Comparison of ENCODE assay signal across 33 cellular contexts in the genomic region with DNA sequence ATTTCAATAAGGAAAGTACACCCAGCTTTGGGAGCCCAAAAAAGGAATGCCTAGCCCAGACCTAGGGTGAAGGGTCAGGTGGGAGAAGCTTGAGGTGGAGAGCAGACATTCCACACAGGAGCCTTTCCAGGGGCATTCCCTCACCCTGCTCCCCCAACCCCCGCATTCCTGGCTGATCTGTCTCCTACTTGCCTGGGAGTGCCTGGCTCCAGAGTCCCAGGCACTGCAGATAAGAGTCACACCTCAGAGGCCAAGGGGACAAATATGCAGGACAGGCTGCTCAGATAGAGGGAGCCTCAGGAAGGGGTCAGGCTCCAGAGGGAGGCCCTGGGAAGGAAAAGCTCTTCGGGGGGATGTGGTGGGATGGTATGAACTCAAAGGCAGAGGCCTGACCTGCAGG. TPM values are rescaled to one million over a fixed set of nuclear protein-coding genes. Genes with fewer than 3 reads are reported as not detected.
DNase-seq lines count a peak whose midpoint lies in the region; ATAC-seq, FAIRE-seq and TF ChIP-seq lines count a peak whose summit lies in the region.
"Had no signal": no experiment of that assay in that cellular context is flagged by ENCODE, and none has a peak within 500 bp of the region (broad histone marks: within the 10 kb centered on the region; RNA-seq: fewer than 3 reads in every experiment).

No MANE protein-coding gene starts in this region.

- H2BK120ac ChIP-seq in mesendoderm (ENCODE audit: low read depth, low read length) = no peak overlapping the region

- POLR2A ChIA-PET in HepG2 (lab: Yijun Ruan, JAX) = no interaction called here

- H2AFZ ChIP-seq in HepG2 (ENCODE audit: low read length) = no peak overlapping the region
- H2AFZ ChIP-seq: neural progenitor cell, parathyroid adenoma had no signal

- FAIRE-seq in HepG2 (lab: Jason Lieb, UNC) = no peak
- FAIRE-seq: GM12892, K562, RCC 7860 had no signal

- CTCF ChIA-PET in HepG2 (lab: Yijun Ruan, JAX; ENCODE audit: low intra/inter-chr PET ratio, low total read pairs) = no interaction called here

- 43% methylated on average over 2 of the region's 2 CpGs for WGBS in HepG2 (ENCODE audit: low lambda C conversion rate)
- WGBS in right lobe of liver (ENCODE audit: insufficient coverage, low coverage, low lambda C conversion rate, missing lambda C conversion rate) = 38% methylated on average over 1 of the region's 2 CpGs
- WGBS in heart right ventricle, 2 donors = 13 to 29% methylated on average over 2 of the region's 2 CpGs
- WGBS in mesendoderm (ENCODE audit: extremely low coverage, insufficient coverage, low lambda C conversion rate) = no CpG with 5 or more reads among the region's 2 CpGs

- H3K9ac ChIP-seq in HepG2 (ENCODE audit: insufficient read depth, low read depth, low read length) (no peak overlapping the region), mesendoderm (ENCODE audit: low read length) (no peak overlapping the region)
- H3K9ac ChIP-seq: neural progenitor cell, parathyroid adenoma had no signal

- H2BK15ac ChIP-seq in mesendoderm (replicated peaks; ENCODE audit: low read depth) = no peak overlapping the region

- TF ChIP-seq EP300 in HepG2 (IDR thresholded peaks at IDR 0.05; ENCODE audit: low read depth in 2 of 2, low read length in 2 of 2) (no peak), HepG2 (CRISPR knock-in tag; IDR thresholded peaks at IDR 0.05; ENCODE audit: borderline replicate concordance) (no peak)

- no peak overlapping the region for H3K4ac ChIP-seq in mesendoderm (ENCODE audit: low read depth, low read length)

- intact Hi-C loops in HepG2 (cut with micrococcal nuclease; ENCODE audit: unreplicated experiment) = no loop called here
- intact Hi-C loops in right lobe of liver (cut with DNase I) = no loop called here
- intact Hi-C loops in heart right ventricle (cut with DNase I) = loop anchor here in 1 of 10 donors (10.0 kb wide), 1 partner anchor 125 kb away; no protein-coding TSS in a partner anchor
- intact Hi-C loops in breast epithelium (cut with DNase I; ENCODE audit: low total_unique reads) = no loop called here

- H3K36me3 ChIP-seq in HepG2 (replicated peaks in 1 of 2; ENCODE audit: control insufficient read depth in 1 of 2, insufficient read depth in 2 of 2, low read length in 2 of 2) = no peaks in the 10 kb centered on the region
- no peaks in the 10 kb centered on the region for H3K36me3 ChIP-seq in right lobe of liver
- H3K36me3 ChIP-seq in heart right ventricle = no peaks in the 10 kb centered on the region
- H3K36me3 ChIP-seq in mesendoderm (ENCODE audit: control insufficient read depth, insufficient read depth, low read length) = no peaks in the 10 kb centered on the region
- no peaks in the 10 kb centered on the region for H3K36me3 ChIP-seq in breast epithelium
- H3K36me3 ChIP-seq: neural progenitor cell, sigmoid colon, SJSA1, vagina had no signal

- no TSS peak for BruUV-seq in HepG2 (replicated peaks; lab: Mats Ljungman, UMichigan)

- H4K8ac ChIP-seq in mesendoderm (ENCODE audit: low read depth, low read length) = no peak overlapping the region

- H3K4me1 ChIP-seq in HepG2 (ENCODE audit: insufficient read depth, low read length) = peaks cover 18% of the 10 kb centered on the region
- no peaks in the 10 kb centered on the region for H3K4me1 ChIP-seq in right lobe of liver
- peaks cover 0 to 38% (median 21%) of the 10 kb centered on the region in 9 donors for H3K4me1 ChIP-seq in heart right ventricle
- H3K4me1 ChIP-seq in mesendoderm (ENCODE audit: control insufficient read depth, low read depth, low read length) = peaks cover 20% of the 10 kb centered on the region
- no peaks in the 10 kb centered on the region for H3K4me1 ChIP-seq in breast epithelium
- H3K4me1 ChIP-seq: neural progenitor cell, parathyroid adenoma, sigmoid colon, testis, vagina had no signal

- H4K20me1 ChIP-seq in HepG2 (ENCODE audit: insufficient read depth, low read length) = no peaks in the 10 kb centered on the region

- peak overlapping the region; percentile 28 for H2BK5ac ChIP-seq in mesendoderm (ENCODE audit: low read length)

- in situ Hi-C loops in HepG2 (cut with HindIII; ENCODE audit: extremely low pct_ligation_motif_present, low pct_unique_long_range_greater_than_20kb) = no loop called here

- no peak overlapping the region for H4K5ac ChIP-seq in mesendoderm (ENCODE audit: low read length)

- DNase-seq in HepG2 (ENCODE audit: low spot score) (no peak), right lobe of liver (no peak), heart right ventricle (no peak), mesendoderm (peak; percentile 96), EL (no peak), breast epithelium (ENCODE audit: low spot score in 2 of 2) (no peak), NCI-H1930 (lab: John Stamatoyannopoulos, UW) (no peak)
- no peak for DNase-seq in activated CD4-positive, alpha-beta T cell treated with anti-CD3 and anti-CD28 coated beads, Interleukin-2, amount 50 U/mL, for 48 hours
- DNase-seq: activated CD4-positive, CD25-positive, alpha-beta regulatory T cell; activated naive CD4-positive, alpha-beta T cell treated with anti-CD3 and anti-CD28 coated beads for 36 hours; AML-193; CD4-positive, alpha-beta memory T cell; DMS 273 treated with DMSO at 0.1 percent for 48 hours; effector CD8-positive, alpha-beta T cell; glutamatergic neuron; immature natural killer cell; NCI-H1105 treated with DMSO at 0.1 percent for 48 hours; NCI-H2029 treated with DMSO at 0.1 percent for 48 hours; NCI-H748 treated with DMSO at 0.1 percent for 48 hours; sigmoid colon; stimulated activated naive CD8-positive, alpha-beta T cell treated with anti-CD3 and anti-CD28 coated beads, Interleukin-15, Interleukin-2, amounts not matched to agents 100 U/mL and 50 U/mL, for 24 hours; testis had no signal

- H3K4me3 ChIP-seq in HepG2 (replicated peaks in 1 of 3; ENCODE audit: insufficient read depth in 1 of 3, low read depth in 2 of 3, low read length in 3 of 3) = no peak overlapping the region
- no peak overlapping the region for H3K4me3 ChIP-seq in right lobe of liver
- no peak overlapping the region for H3K4me3 ChIP-seq in heart right ventricle
- H3K4me3 ChIP-seq in mesendoderm (ENCODE audit: low read length) = no peak overlapping the region
- H3K4me3 ChIP-seq in breast epithelium = no peak overlapping the region
- H3K4me3 ChIP-seq: K562, neural progenitor cell, sigmoid colon, SJSA1, testis, vagina had no signal

- H3K27me3 ChIP-seq in HepG2 (ENCODE audit: control insufficient read depth in 1 of 2, insufficient read depth in 2 of 2, low read length in 2 of 2) = peaks cover 2 to 4% of the 10 kb centered on the region in 2 experiments; a peak in 2 of 5 replicates
- H3K27me3 ChIP-seq in right lobe of liver = no peaks in the 10 kb centered on the region
- H3K27me3 ChIP-seq in heart right ventricle = peaks cover 0 to 30% (median 6%) of the 10 kb centered on the region in 7 donors
- no peaks in the 10 kb centered on the region for H3K27me3 ChIP-seq in mesendoderm (ENCODE audit: insufficient read depth, low read length, poor library complexity)
- peaks cover 0 to 24% of the 10 kb centered on the region in 2 donors for H3K27me3 ChIP-seq in breast epithelium
- H3K27me3 ChIP-seq: neural progenitor cell, SJSA1, testis, vagina had no signal

- peak overlapping the region; percentile 37 for H2AK5ac ChIP-seq in mesendoderm (ENCODE audit: low read length)

- H3K4me2 ChIP-seq in HepG2 (ENCODE audit: low read depth, low read length) (no peak overlapping the region), mesendoderm (ENCODE audit: low read length) (no peak overlapping the region)
- H3K4me2 ChIP-seq: neural progenitor cell had no signal

- H3K18ac ChIP-seq in mesendoderm (ENCODE audit: low read length) = no peak overlapping the region

- ATAC-seq in HepG2 (peak; percentile 48), right lobe of liver (no peak), heart right ventricle (peak in 6 of 8 donors; percentile 17 to 74 (median 45))
- ATAC-seq: K562; stimulated activated naive CD8-positive, alpha-beta T cell treated with anti-CD3 and anti-CD28 coated beads, Interleukin-15, Interleukin-2, amounts not matched to agents 100 U/mL and 50 U/mL, for 24 hours had no signal

- H3K9me3 ChIP-seq in HepG2 (ENCODE audit: low read length) = no peaks in the 10 kb centered on the region
- no peaks in the 10 kb centered on the region for H3K9me3 ChIP-seq in right lobe of liver
- H3K9me3 ChIP-seq in heart right ventricle = no peaks in the 10 kb centered on the region
- no peaks in the 10 kb centered on the region for H3K9me3 ChIP-seq in breast epithelium
- H3K9me3 ChIP-seq: sigmoid colon, SJSA1, testis, vagina had no signal

- H3K79me2 ChIP-seq in HepG2 (ENCODE audit: insufficient read depth, low read length) (no peaks in the 10 kb centered on the region), mesendoderm (ENCODE audit: control insufficient read depth, insufficient read depth, low read length) (no peaks in the 10 kb centered on the region)
- H3K79me2 ChIP-seq: parathyroid adenoma had no signal

- TF ChIP-seq CTCF in HepG2 (CRISPR knock-in tag; IDR thresholded peaks at IDR 0.05) (no peak), right lobe of liver (IDR thresholded peaks at IDR 0.05) (no peak), heart right ventricle (IDR thresholded peaks at IDR 0.05) (no peak), breast epithelium (IDR thresholded peaks at IDR 0.05) (no peak)

- no peak overlapping the region for H3K56ac ChIP-seq in mesendoderm (ENCODE audit: low read length)

- no peaks in the 10 kb centered on the region for H3K79me1 ChIP-seq in mesendoderm (ENCODE audit: low read length)

- no peak for TF ChIP-seq RAD21 in HepG2 (CRISPR knock-in tag; IDR thresholded peaks at IDR 0.05)

- H3K27ac ChIP-seq in HepG2 (ENCODE audit: extremely low read length, insufficient read depth, low read length) = no peak overlapping the region
- no peak overlapping the region for H3K27ac ChIP-seq in right lobe of liver
- peak overlapping the region in 1 of 10 donors; percentile 56 for H3K27ac ChIP-seq in heart right ventricle
- H3K27ac ChIP-seq in mesendoderm (ENCODE audit: low read depth, low read length) = peak overlapping the region; percentile 2
- H3K27ac ChIP-seq in breast epithelium = no peak overlapping the region
- H3K27ac ChIP-seq: neural progenitor cell, parathyroid adenoma, sigmoid colon, SJSA1, testis, vagina had no signal

- H3K23ac ChIP-seq in mesendoderm (ENCODE audit: low read length) = no peak overlapping the region

- no peak for TF ChIP-seq POLR2A in HepG2 (IDR thresholded peaks at IDR 0.05; ENCODE audit: insufficient read depth in 1 of 2, low read depth in 2 of 2, low read length in 2 of 2)
- no peak for TF ChIP-seq POLR2A in right lobe of liver (IDR thresholded peaks at IDR 0.05)
- no peak for TF ChIP-seq POLR2A in breast epithelium (IDR thresholded peaks at IDR 0.05)

RNA-seq across cellular contexts. Expression of a gene that starts 20.8 kb away (rescaled TPM):
- total RNA-seq in HepG2 (2016; rRNA removed; fragmentation: Illumina TruSeq; extraction: Trizol) = not detected in 2 replicates
- not detected in 2 replicates for total RNA-seq in HepG2 (2016; cell fraction: cytosol; rRNA removed; fragmentation: Illumina TruSeq; extraction: Trizol; ENCODE audit: low read depth)
- not detected in 2 replicates for total RNA-seq in HepG2 (2016; cell fraction: insoluble cytoplasmic fraction; rRNA removed; fragmentation: Illumina TruSeq; extraction: Trizol)
- total RNA-seq in HepG2 (2016; cell fraction: membrane; rRNA removed; fragmentation: Illumina TruSeq; extraction: Trizol) = not detected in 2 replicates
- total RNA-seq in HepG2 (2016; cell fraction: nucleus; rRNA removed; fragmentation: Illumina TruSeq; extraction: Trizol) = not detected in 2 replicates
- not detected in 2 replicates for polyA plus RNA-seq in HepG2 (2011; rRNA removed)
- polyA plus RNA-seq in HepG2 (2011; cell fraction: cytosol; rRNA removed) = not detected in 2 replicates
- not detected in 2 replicates for polyA plus RNA-seq in HepG2 (2011; cell fraction: nucleus; rRNA removed)
- polyA plus RNA-seq in HepG2 (2012) = not detected in 2 replicates
- polyA plus RNA-seq in HepG2 (2016; cell fraction: cytosol; fragmentation: Illumina TruSeq; extraction: Trizol; ENCODE audit: low read depth) = not detected in 2 replicates
- not detected in 2 replicates for polyA plus RNA-seq in HepG2 (2016; cell fraction: insoluble cytoplasmic fraction; fragmentation: Illumina TruSeq; extraction: Trizol; ENCODE audit: low read depth)
- polyA plus RNA-seq in HepG2 (2016; cell fraction: membrane; fragmentation: Illumina TruSeq; extraction: Trizol; ENCODE audit: low read depth) = not detected in 2 replicates
- polyA plus RNA-seq in HepG2 (2016; cell fraction: nucleus; fragmentation: Illumina TruSeq; extraction: Trizol; ENCODE audit: insufficient read depth, low read depth) = not detected in 2 replicates
- polyA minus RNA-seq in HepG2 (2011; rRNA and poly(A)+ RNA removed; ENCODE audit: low replicate concordance) = 0.05 TPM in 1 of 2 replicates, not detected in the other
- polyA minus RNA-seq in HepG2 (2011; cell fraction: cytosol; rRNA and poly(A)+ RNA removed) = not detected in 2 replicates
- not detected in 2 replicates for polyA minus RNA-seq in HepG2 (2011; cell fraction: nucleus; rRNA and poly(A)+ RNA removed)
- total RNA-seq in right lobe of liver = under 1 TPM in 1 of 6 experiments, not detected in 5; 0.06 TPM
- 10 to 100 TPM in 4 of 10 donors, 1 to 10 TPM in 6; 4.1 to 24.9 (median 7.9) TPM for total RNA-seq in heart right ventricle
- polyA plus RNA-seq in heart right ventricle = 1 to 10 TPM; 2.2 to 4.4 TPM
- polyA plus RNA-seq in mesendoderm (2013, experiment 1 of 2) = 2.8 TPM
- 2.9 TPM for polyA plus RNA-seq in mesendoderm (2013, experiment 2 of 2)
- total RNA-seq in breast epithelium = not detected
- total RNA-seq: activated naive CD4-positive, alpha-beta T cell treated with anti-CD3 and anti-CD28 coated beads for 36 hours; CD4-positive, alpha-beta memory T cell; K562; sigmoid colon; SJSA1 had no signal
- polyA plus RNA-seq: CD4-positive, alpha-beta memory T cell; immature natural killer cell; K562 had no signal

RNA-seq across cellular contexts. Expression of a gene that starts 53.4 kb away (rescaled TPM):
- total RNA-seq in HepG2 (2016; rRNA removed; fragmentation: Illumina TruSeq; extraction: Trizol) (not detected in 2 replicates), right lobe of liver (not detected), heart right ventricle (under 1 TPM in 4 of 10 donors, not detected in 6; 0.28 to 0.62 (median 0.44) TPM), breast epithelium (not detected)
- total RNA-seq in HepG2 (2016; cell fraction: cytosol; rRNA removed; fragmentation: Illumina TruSeq; extraction: Trizol; ENCODE audit: low read depth) = not detected in 2 replicates
- not detected in 2 replicates for total RNA-seq in HepG2 (2016; cell fraction: insoluble cytoplasmic fraction; rRNA removed; fragmentation: Illumina TruSeq; extraction: Trizol)
- not detected in 2 replicates for total RNA-seq in HepG2 (2016; cell fraction: membrane; rRNA removed; fragmentation: Illumina TruSeq; extraction: Trizol)
- not detected in 2 replicates for total RNA-seq in HepG2 (2016; cell fraction: nucleus; rRNA removed; fragmentation: Illumina TruSeq; extraction: Trizol)
- polyA plus RNA-seq in HepG2 (2011; rRNA removed) (not detected in 2 replicates), heart right ventricle (not detected)
- polyA plus RNA-seq in HepG2 (2011; cell fraction: cytosol; rRNA removed) = not detected in 2 replicates
- not detected in 2 replicates for polyA plus RNA-seq in HepG2 (2011; cell fraction: nucleus; rRNA removed)
- not detected in 2 replicates for polyA plus RNA-seq in HepG2 (2012)
- not detected in 2 replicates for polyA plus RNA-seq in HepG2 (2016; cell fraction: cytosol; fragmentation: Illumina TruSeq; extraction: Trizol; ENCODE audit: low read depth)
- polyA plus RNA-seq in HepG2 (2016; cell fraction: insoluble cytoplasmic fraction; fragmentation: Illumina TruSeq; extraction: Trizol; ENCODE audit: low read depth) = not detected in 2 replicates
- polyA plus RNA-seq in HepG2 (2016; cell fraction: membrane; fragmentation: Illumina TruSeq; extraction: Trizol; ENCODE audit: low read depth) = not detected in 2 replicates
- not detected in 2 replicates for polyA plus RNA-seq in HepG2 (2016; cell fraction: nucleus; fragmentation: Illumina TruSeq; extraction: Trizol; ENCODE audit: insufficient read depth, low read depth)
- not detected in 2 replicates for polyA minus RNA-seq in HepG2 (2011; rRNA and poly(A)+ RNA removed; ENCODE audit: low replicate concordance)
- polyA minus RNA-seq in HepG2 (2011; cell fraction: cytosol; rRNA and poly(A)+ RNA removed) = not detected in 2 replicates
- not detected in 2 replicates for polyA minus RNA-seq in HepG2 (2011; cell fraction: nucleus; rRNA and poly(A)+ RNA removed)
- not detected for polyA plus RNA-seq in mesendoderm (2013, experiment 1 of 2)
- 0.08 TPM for polyA plus RNA-seq in mesendoderm (2013, experiment 2 of 2)
- total RNA-seq: A172; activated naive CD4-positive, alpha-beta T cell treated with anti-CD3 and anti-CD28 coated beads for 36 hours; CD4-positive, alpha-beta memory T cell; epithelial cell of proximal tubule; K562; lower leg skin; M059J; sigmoid colon; SJSA1; vagina had no signal
- polyA plus RNA-seq: CD4-positive, alpha-beta memory T cell; immature natural killer cell; sigmoid colon had no signal

Comparison
In these comparisons a context has a peak if more than half of its experiments do, and no peak if none do; other contexts are left out.
1. ATAC-seq: peak in HepG2 (single experiment) and heart right ventricle (6 of 8); none in right lobe of liver (0 of 4).